In the genomic region with DNA sequence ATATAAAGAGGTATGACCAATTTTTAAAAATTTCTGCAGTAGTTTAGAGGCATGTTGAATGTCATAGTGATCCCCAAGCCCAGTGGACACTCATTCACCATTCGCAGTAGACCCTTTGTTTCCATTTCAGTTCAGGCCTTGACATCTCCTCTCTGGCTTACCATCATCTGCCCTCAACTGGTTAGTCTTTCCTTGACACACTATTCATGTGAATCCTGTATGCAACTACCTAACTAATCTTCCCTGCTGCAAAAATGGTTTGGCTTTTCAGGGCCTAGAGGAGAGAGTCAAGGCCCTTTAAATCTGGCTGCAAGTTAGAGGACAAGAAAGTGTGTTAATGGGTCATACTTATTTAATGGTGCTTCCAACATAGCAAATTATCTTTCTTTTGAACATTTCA, we compare ENCODE assay signal across 19 cellular contexts. TPM values are rescaled to one million over a fixed set of nuclear protein-coding genes. Genes with fewer than 3 reads are reported as not detected.
A peak's percentile ranks its signal among the peaks of the same experiment; 100 is the strongest.
DNase-seq lines count a peak whose midpoint lies in the region; ATAC-seq and TF ChIP-seq lines count a peak whose summit lies in the region.
"Had no signal": no experiment of that assay in that cellular context is flagged by ENCODE, and none has a peak within 500 bp of the region (broad histone marks: within the 10 kb centered on the region; RNA-seq: fewer than 3 reads in every experiment).

No MANE protein-coding gene starts in this region.

- H3K27me3 Mint-ChIP-seq in activated T-cell treated with anti-CD3 and anti-CD28 coated beads, Interleukin-2, amount 50 U/mL, for 72 hours (ENCODE audit: low read depth), result no peaks in the 10 kb centered on the region
- no peaks in the 10 kb centered on the region for H3K27me3 Mint-ChIP-seq in activated T-cell treated with anti-CD3 and anti-CD28 coated beads, Interleukin-2, amount 50 U/mL, for 4 hours (ENCODE audit: low read depth)
- H3K27me3 Mint-ChIP-seq in T-cell, result no peaks in the 10 kb centered on the region
- no peaks in the 10 kb centered on the region for H3K27me3 Mint-ChIP-seq in effector memory CD8-positive, alpha-beta T cell
- H3K27me3 Mint-ChIP-seq in progenitor cell of endocrine pancreas, result no peaks in the 10 kb centered on the region
- H3K27me3 Mint-ChIP-seq: activated CD8-positive, alpha-beta memory T cell treated with anti-CD3 and anti-CD28 coated beads, Interleukin-2, amount 10 ng/mL, durations not matched to agents 7 days and 5 days; CD4-positive, alpha-beta T cell; natural killer cell treated with Interleukin-12 subunit alpha and Interleukin-12 subunit beta and Interleukin-15 and Interleukin-18, amount 100 ng/mL, for 72 hours; type B pancreatic cell had no signal

- ATAC-seq in activated T-cell treated with anti-CD3 and anti-CD28 coated beads, Interleukin-2, amount 50 U/mL, for 72 hours (replicated peaks in 1 of 2), result no peak
- ATAC-seq in activated T-cell treated with anti-CD3 and anti-CD28 coated beads, Interleukin-2, amount 50 U/mL, for 4 hours, result no peak
- ATAC-seq in T-cell (replicated peaks in 1 of 4) (peak in 1 of 4 experiments; percentile 12), GM19397 (IDR thresholded peaks at IDR 0.05; ENCODE audit: unreplicated experiment) (no peak), HG02642 (IDR thresholded peaks at IDR 0.05; ENCODE audit: poor library complexity, unreplicated experiment) (no peak), GM18873 (IDR thresholded peaks at IDR 0.05; ENCODE audit: low FRiP score, unreplicated experiment) (no peak)
- ATAC-seq in effector memory CD8-positive, alpha-beta T cell (replicated peaks), result no peak

- peaks cover 0 to 2% of the 10 kb centered on the region in 2 donors for H3K36me3 Mint-ChIP-seq in activated T-cell treated with anti-CD3 and anti-CD28 coated beads, Interleukin-2, amount 50 U/mL, for 72 hours (ENCODE audit: insufficient read depth in 2 of 2)
- H3K36me3 Mint-ChIP-seq in activated T-cell treated with anti-CD3 and anti-CD28 coated beads, Interleukin-2, amount 50 U/mL, for 4 hours (ENCODE audit: insufficient read depth), result peaks cover 10% of the 10 kb centered on the region
- H3K36me3 Mint-ChIP-seq in T-cell (peaks cover 43% of the 10 kb centered on the region), progenitor cell of endocrine pancreas (ENCODE audit: insufficient read depth) (peaks cover 5% of the 10 kb centered on the region)
- peaks cover 5% of the 10 kb centered on the region for H3K36me3 Mint-ChIP-seq in effector memory CD8-positive, alpha-beta T cell (ENCODE audit: insufficient read depth)

- no peaks in the 10 kb centered on the region for H3K9me3 Mint-ChIP-seq in activated T-cell treated with anti-CD3 and anti-CD28 coated beads, Interleukin-2, amount 50 U/mL, for 72 hours
- H3K9me3 Mint-ChIP-seq in activated T-cell treated with anti-CD3 and anti-CD28 coated beads, Interleukin-2, amount 50 U/mL, for 4 hours, result no peaks in the 10 kb centered on the region
- no peaks in the 10 kb centered on the region for H3K9me3 Mint-ChIP-seq in T-cell
- no peaks in the 10 kb centered on the region for H3K9me3 Mint-ChIP-seq in effector memory CD8-positive, alpha-beta T cell
- no peaks in the 10 kb centered on the region for H3K9me3 Mint-ChIP-seq in progenitor cell of endocrine pancreas (ENCODE audit: low read depth)
- H3K9me3 Mint-ChIP-seq: CD4-positive, alpha-beta T cell; natural killer cell treated with Interleukin-12 subunit alpha and Interleukin-12 subunit beta and Interleukin-15 and Interleukin-18, amount 100 ng/mL, for 72 hours; T-helper 1 cell treated with Interleukin-12 subunit alpha and Interleukin-12 subunit beta and Interleukin-4 antibody, amounts not matched to agents 30 μg/mL and 1 μg/mL, for 36 hours; type B pancreatic cell had no signal

- DNase-seq in activated T-cell treated with anti-CD3 and anti-CD28 coated beads, Interleukin-2, amount 50 U/mL, for 72 hours, result no peak
- no peak for DNase-seq in activated T-cell treated with anti-CD3 and anti-CD28 coated beads, Interleukin-2, amount 50 U/mL, for 4 hours
- DNase-seq in T-cell, result no peak
- no peak for DNase-seq in effector memory CD8-positive, alpha-beta T cell
- DNase-seq in progenitor cell of endocrine pancreas (ENCODE audit: low spot score, unreplicated experiment), result no peak
- DNase-seq: activated CD4-positive, alpha-beta T cell treated with anti-CD3 and anti-CD28 coated beads for 1 hour; activated CD8-positive, alpha-beta memory T cell treated with anti-CD3 and anti-CD28 coated beads, Interleukin-2, amount 10 ng/mL, durations not matched to agents 7 days and 5 days; activated naive CD4-positive, alpha-beta T cell; CD4-positive, alpha-beta T cell; GOT3; heart left ventricle; stimulated activated CD4-positive, alpha-beta T cell treated with anti-CD3 and anti-CD28 coated beads, Interleukin-15, amount 100 ng/mL, for 24 hours; stimulated activated naive CD4-positive, alpha-beta T cell treated with Interleukin-2 at 50 U/mL for 16 hours had no signal

- H3K27ac Mint-ChIP-seq in activated T-cell treated with anti-CD3 and anti-CD28 coated beads, Interleukin-2, amount 50 U/mL, for 72 hours, result peak overlapping the region; percentile 90
- peak overlapping the region; percentile 35 to 58 for H3K27ac Mint-ChIP-seq in T-cell
- H3K27ac Mint-ChIP-seq in effector memory CD8-positive, alpha-beta T cell, result peak overlapping the region; percentile 17 to 59
- H3K27ac Mint-ChIP-seq in progenitor cell of endocrine pancreas, result no peak overlapping the region
- H3K27ac Mint-ChIP-seq: activated CD8-positive, alpha-beta memory T cell treated with anti-CD3 and anti-CD28 coated beads, Interleukin-2, amount 10 ng/mL, durations not matched to agents 7 days and 5 days; CD4-positive, alpha-beta T cell; T-helper 1 cell treated with Interleukin-12 subunit alpha and Interleukin-12 subunit beta and Interleukin-4 antibody, amounts not matched to agents 30 μg/mL and 1 μg/mL, for 36 hours; type B pancreatic cell had no signal

- H3K4me1 Mint-ChIP-seq in activated T-cell treated with anti-CD3 and anti-CD28 coated beads, Interleukin-2, amount 50 U/mL, for 72 hours (ENCODE audit: low read depth), result peaks cover 6% of the 10 kb centered on the region
- H3K4me1 Mint-ChIP-seq in activated T-cell treated with anti-CD3 and anti-CD28 coated beads, Interleukin-2, amount 50 U/mL, for 4 hours (ENCODE audit: low read depth), result peaks cover 10% of the 10 kb centered on the region
- peaks cover 10 to 13% (median 12%) of the 10 kb centered on the region in 3 donors for H3K4me1 Mint-ChIP-seq in T-cell
- H3K4me1 Mint-ChIP-seq in effector memory CD8-positive, alpha-beta T cell (ENCODE audit: low read depth in 2 of 2), result peaks cover 6 to 12% of the 10 kb centered on the region in 2 donors
- no peaks in the 10 kb centered on the region for H3K4me1 Mint-ChIP-seq in progenitor cell of endocrine pancreas (ENCODE audit: low read depth)

- H3K4me3 Mint-ChIP-seq in activated T-cell treated with anti-CD3 and anti-CD28 coated beads, Interleukin-2, amount 50 U/mL, for 72 hours, result peak overlapping the region in 1 of 2 donors; percentile 54
- no peak overlapping the region for H3K4me3 Mint-ChIP-seq in activated T-cell treated with anti-CD3 and anti-CD28 coated beads, Interleukin-2, amount 50 U/mL, for 4 hours
- no peak overlapping the region for H3K4me3 Mint-ChIP-seq in T-cell
- no peak overlapping the region for H3K4me3 Mint-ChIP-seq in effector memory CD8-positive, alpha-beta T cell
- H3K4me3 Mint-ChIP-seq in progenitor cell of endocrine pancreas (ENCODE audit: low read depth), result no peak overlapping the region
- H3K4me3 Mint-ChIP-seq: activated CD8-positive, alpha-beta memory T cell treated with anti-CD3 and anti-CD28 coated beads, Interleukin-2, amount 10 ng/mL, durations not matched to agents 7 days and 5 days; CD4-positive, alpha-beta T cell; natural killer cell treated with Interleukin-12 subunit alpha and Interleukin-12 subunit beta and Interleukin-15 and Interleukin-18, amount 100 ng/mL, for 72 hours; T-helper 1 cell treated with Interleukin-12 subunit alpha and Interleukin-12 subunit beta and Interleukin-4 antibody, amounts not matched to agents 30 μg/mL and 1 μg/mL, for 36 hours; type B pancreatic cell had no signal

- CTCF ChIA-PET in T-cell (lab: Charles Lee), result interaction anchor here (0.7 to 2.1 kb wide), 5 partner anchors 9 to 114 kb away, joined by 3 to 17 read pairs (median 4); no protein-coding TSS in a partner anchor

- TF ChIP-seq CTCF in progenitor cell of endocrine pancreas (IDR thresholded peaks at IDR 0.05; ENCODE audit: unreplicated experiment), result no peak

- POLR2A ChIA-PET in T-cell (lab: Charles Lee), result interaction anchor here (0.6 kb wide), 2 partner anchors 29 to 178 kb away, joined by 5 to 7 read pairs; no protein-coding TSS in a partner anchor

RNA-seq across cellular contexts. Expression of a gene that starts 10.9 kb away (rescaled TPM):
- total RNA-seq in activated T-cell treated with anti-CD3 and anti-CD28 coated beads, Interleukin-2, amount 50 U/mL, for 72 hours, result 10 to 100 TPM; 24.4 to 30.6 TPM
- 1 to 10 TPM; 1.9 to 4.2 (median 3.7) TPM for total RNA-seq in activated T-cell treated with anti-CD3 and anti-CD28 coated beads, Interleukin-2, amount 50 U/mL, for 4 hours
- 10 to 100 TPM; 17.0 to 27.4 (median 20.9) TPM for total RNA-seq in T-cell
- total RNA-seq in progenitor cell of endocrine pancreas, result 17.6 and 19.8 TPM in 2 replicates
